Comparison of ENCODE assay signal across 16 cellular contexts in the genomic region with DNA sequence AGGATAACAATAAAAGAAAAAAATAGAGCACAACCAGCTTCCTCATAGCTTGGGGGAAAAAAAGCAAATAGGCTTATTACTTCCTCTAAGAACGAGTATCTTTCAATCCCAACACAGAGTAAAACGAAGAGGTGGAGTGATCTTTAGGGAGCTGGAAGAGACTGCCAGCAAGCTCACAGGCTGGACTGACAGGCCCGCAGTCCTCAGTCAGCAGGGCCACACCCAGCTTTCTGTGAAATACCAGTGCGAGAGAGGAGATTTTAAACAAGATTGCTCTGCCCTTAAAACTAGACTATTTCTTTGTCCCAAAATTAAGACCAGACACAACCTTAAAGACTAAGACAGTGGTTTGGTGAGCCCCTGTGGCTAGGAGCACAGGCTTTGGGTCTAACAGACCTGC.
"Had no signal": no experiment of that assay in that cellular context is flagged by ENCODE, and none has a peak within 500 bp of the region (broad histone marks: within the 10 kb centered on the region; RNA-seq: fewer than 3 reads in every experiment).

No MANE protein-coding gene starts in this region.

- H3K27ac Mint-ChIP-seq: activated naive CD4-positive, alpha-beta T cell treated with anti-CD3 and anti-CD28 coated beads, Interleukin-2, amount 10 ng/mL, durations not matched to agents 7 days and 5 days; progenitor cell of endocrine pancreas; stimulated activated memory B cell treated with anti-CD40 and anti-IgM and Interleukin-4, amounts not matched to agents 10 μg/mL and 1 μg/mL and 100 μg/mL, for 72 hours had no signal

- ATAC-seq: heart right ventricle; left lung; naive thymus-derived CD4-positive, alpha-beta T cell; stimulated activated memory B cell treated with anti-CD40 and anti-IgM and Interleukin-4, amounts not matched to agents 10 μg/mL and 1 μg/mL and 100 μg/mL, for 72 hours had no signal

- DNase-seq: activated CD4-positive, alpha-beta T cell treated with anti-CD3 and anti-CD28 coated beads for 1 hour; activated CD4-positive, alpha-beta T cell treated with anti-CD3 and anti-CD28 coated beads, Interleukin-2, amount 50 U/mL, for 4 hours; activated effector memory CD4-positive, alpha-beta T cell treated with anti-CD3 and anti-CD28 coated beads, Interleukin-2, amount 50 U/mL, for 16 hours; activated naive CD4-positive, alpha-beta T cell treated with anti-CD3 and anti-CD28 coated beads, Interleukin-2, amount 10 ng/mL, durations not matched to agents 7 days and 5 days; brain microvascular endothelial cell; caudate nucleus; effector memory CD4-positive, alpha-beta T cell; foreskin fibroblast; heart right ventricle; left lung; naive thymus-derived CD4-positive, alpha-beta T cell; retina; sigmoid colon; stimulated activated CD4-positive, alpha-beta T cell treated with anti-CD3 and anti-CD28 coated beads, Interleukin-15, amount 100 ng/mL, for 24 hours had no signal

- H3K9me3 Mint-ChIP-seq: activated naive CD4-positive, alpha-beta T cell treated with anti-CD3 and anti-CD28 coated beads, Interleukin-2, amount 10 ng/mL, durations not matched to agents 7 days and 5 days; naive thymus-derived CD4-positive, alpha-beta T cell; stimulated activated memory B cell treated with anti-CD40 and anti-IgM and Interleukin-4, amounts not matched to agents 10 μg/mL and 1 μg/mL and 100 μg/mL, for 72 hours had no signal

- H3K4me1 Mint-ChIP-seq: activated naive CD4-positive, alpha-beta T cell treated with anti-CD3 and anti-CD28 coated beads, Interleukin-2, amount 10 ng/mL, durations not matched to agents 7 days and 5 days had no signal

- H3K27me3 Mint-ChIP-seq: activated naive CD4-positive, alpha-beta T cell treated with anti-CD3 and anti-CD28 coated beads, Interleukin-2, amount 10 ng/mL, durations not matched to agents 7 days and 5 days; naive thymus-derived CD4-positive, alpha-beta T cell; progenitor cell of endocrine pancreas; stimulated activated memory B cell treated with anti-CD40 and anti-IgM and Interleukin-4, amounts not matched to agents 10 μg/mL and 1 μg/mL and 100 μg/mL, for 72 hours had no signal

- H3K4me3 Mint-ChIP-seq: activated naive CD4-positive, alpha-beta T cell treated with anti-CD3 and anti-CD28 coated beads, Interleukin-2, amount 10 ng/mL, durations not matched to agents 7 days and 5 days; naive thymus-derived CD4-positive, alpha-beta T cell; stimulated activated memory B cell treated with anti-CD40 and anti-IgM and Interleukin-4, amounts not matched to agents 10 μg/mL and 1 μg/mL and 100 μg/mL, for 72 hours had no signal
